1 cellular context compared by ENCODE assay signal in the genomic region with DNA sequence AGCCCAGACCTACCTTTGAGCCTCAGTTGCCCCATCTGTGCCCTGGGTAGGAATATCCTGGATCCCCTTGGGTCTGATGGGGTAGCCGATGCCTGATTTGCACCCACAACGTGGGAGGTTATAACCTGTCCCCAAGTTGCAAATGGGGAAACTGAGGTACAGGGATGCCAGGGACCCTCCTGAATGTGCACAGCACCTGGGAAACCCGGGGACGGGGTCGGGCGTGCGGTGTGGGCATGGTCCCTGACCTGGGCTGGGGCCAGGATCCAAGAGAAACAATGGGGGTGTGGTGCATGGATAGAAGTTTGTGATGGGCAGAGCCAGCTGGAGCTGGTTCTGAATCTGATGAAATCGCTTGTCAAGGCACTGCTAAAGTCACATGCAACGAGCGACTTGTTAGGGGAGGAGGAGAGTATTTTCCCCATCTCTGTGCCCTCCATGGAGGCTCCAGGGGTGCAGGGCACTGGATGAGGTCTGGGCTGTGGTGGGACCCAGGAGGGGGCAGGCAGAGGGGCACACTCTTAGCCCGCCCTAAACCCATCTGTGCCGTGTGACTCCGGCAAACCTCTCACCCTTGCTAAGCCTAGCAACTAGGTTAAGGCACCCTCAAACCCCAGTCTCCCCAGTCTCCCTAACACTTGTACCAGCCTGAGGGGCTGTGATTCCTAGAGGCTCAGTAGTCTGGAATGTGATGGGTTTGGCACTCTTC.
TF ChIP-seq lines count a peak whose summit lies in the region.

No MANE protein-coding gene starts in this region.

TF ChIP-seq in HepG2, 621 proteins besides CTCF, POLR2A, EP300 and RAD21 (continued from another document and continues in another):
- TF ChIP-seq, protein P1, sequence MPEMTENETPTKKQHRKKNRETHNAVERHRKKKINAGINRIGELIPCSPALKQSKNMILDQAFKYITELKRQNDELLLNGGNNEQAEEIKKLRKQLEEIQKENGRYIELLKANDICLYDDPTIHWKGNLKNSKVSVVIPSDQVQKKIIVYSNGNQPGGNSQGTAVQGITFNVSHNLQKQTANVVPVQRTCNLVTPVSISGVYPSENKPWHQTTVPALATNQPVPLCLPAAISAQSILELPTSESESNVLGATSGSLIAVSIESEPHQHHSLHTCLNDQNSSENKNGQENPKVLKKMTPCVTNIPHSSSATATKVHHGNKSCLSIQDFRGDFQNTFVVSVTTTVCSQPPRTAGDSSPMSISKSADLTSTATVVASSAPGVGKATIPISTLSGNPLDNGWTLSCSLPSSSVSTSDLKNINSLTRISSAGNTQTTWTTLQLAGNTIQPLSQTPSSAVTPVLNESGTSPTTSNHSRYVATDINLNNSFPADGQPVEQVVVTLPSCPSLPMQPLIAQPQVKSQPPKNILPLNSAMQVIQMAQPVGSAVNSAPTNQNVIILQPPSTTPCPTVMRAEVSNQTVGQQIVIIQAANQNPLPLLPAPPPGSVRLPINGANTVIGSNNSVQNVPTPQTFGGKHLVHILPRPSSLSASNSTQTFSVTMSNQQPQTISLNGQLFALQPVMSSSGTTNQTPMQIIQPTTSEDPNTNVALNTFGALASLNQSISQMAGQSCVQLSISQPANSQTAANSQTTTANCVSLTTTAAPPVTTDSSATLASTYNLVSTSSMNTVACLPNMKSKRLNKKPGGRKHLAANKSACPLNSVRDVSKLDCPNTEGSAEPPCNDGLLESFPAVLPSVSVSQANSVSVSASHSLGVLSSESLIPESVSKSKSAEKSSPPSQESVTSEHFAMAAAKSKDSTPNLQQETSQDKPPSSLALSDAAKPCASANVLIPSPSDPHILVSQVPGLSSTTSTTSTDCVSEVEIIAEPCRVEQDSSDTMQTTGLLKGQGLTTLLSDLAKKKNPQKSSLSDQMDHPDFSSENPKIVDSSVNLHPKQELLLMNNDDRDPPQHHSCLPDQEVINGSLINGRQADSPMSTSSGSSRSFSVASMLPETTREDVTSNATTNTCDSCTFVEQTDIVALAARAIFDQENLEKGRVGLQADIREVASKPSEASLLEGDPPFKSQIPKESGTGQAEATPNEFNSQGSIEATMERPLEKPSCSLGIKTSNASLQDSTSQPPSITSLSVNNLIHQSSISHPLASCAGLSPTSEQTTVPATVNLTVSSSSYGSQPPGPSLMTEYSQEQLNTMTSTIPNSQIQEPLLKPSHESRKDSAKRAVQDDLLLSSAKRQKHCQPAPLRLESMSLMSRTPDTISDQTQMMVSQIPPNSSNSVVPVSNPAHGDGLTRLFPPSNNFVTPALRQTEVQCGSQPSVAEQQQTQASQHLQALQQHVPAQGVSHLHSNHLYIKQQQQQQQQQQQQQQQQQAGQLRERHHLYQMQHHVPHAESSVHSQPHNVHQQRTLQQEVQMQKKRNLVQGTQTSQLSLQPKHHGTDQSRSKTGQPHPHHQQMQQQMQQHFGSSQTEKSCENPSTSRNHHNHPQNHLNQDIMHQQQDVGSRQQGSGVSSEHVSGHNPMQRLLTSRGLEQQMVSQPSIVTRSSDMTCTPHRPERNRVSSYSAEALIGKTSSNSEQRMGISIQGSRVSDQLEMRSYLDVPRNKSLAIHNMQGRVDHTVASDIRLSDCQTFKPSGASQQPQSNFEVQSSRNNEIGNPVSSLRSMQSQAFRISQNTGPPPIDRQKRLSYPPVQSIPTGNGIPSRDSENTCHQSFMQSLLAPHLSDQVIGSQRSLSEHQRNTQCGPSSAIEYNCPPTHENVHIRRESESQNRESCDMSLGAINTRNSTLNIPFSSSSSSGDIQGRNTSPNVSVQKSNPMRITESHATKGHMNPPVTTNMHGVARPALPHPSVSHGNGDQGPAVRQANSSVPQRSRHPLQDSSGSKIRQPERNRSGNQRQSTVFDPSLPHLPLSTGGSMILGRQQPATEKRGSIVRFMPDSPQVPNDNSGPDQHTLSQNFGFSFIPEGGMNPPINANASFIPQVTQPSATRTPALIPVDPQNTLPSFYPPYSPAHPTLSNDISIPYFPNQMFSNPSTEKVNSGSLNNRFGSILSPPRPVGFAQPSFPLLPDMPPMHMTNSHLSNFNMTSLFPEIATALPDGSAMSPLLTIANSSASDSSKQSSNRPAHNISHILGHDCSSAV (CRISPR knock-in tag; IDR thresholded peaks at IDR 0.05; ENCODE audit: borderline replicate concordance): no peak
- TF ChIP-seq, protein P2, sequence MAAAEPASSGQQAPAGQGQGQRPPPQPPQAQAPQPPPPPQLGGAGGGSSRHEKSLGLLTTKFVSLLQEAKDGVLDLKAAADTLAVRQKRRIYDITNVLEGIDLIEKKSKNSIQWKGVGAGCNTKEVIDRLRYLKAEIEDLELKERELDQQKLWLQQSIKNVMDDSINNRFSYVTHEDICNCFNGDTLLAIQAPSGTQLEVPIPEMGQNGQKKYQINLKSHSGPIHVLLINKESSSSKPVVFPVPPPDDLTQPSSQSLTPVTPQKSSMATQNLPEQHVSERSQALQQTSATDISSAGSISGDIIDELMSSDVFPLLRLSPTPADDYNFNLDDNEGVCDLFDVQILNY (CRISPR knock-in tag; conservative IDR thresholded peaks at IDR 0.05): no peak
- TF ChIP-seq ZNF747 (CRISPR knock-in tag; IDR thresholded peaks at IDR 0.05; ENCODE audit: borderline replicate concordance) (no peak), U2AF2 (IDR thresholded peaks at IDR 0.05; ENCODE audit: low read depth, low read length) (no peak), ZNF530 (CRISPR knock-in tag; IDR thresholded peaks at IDR 0.05; ENCODE audit: low read depth) (no peak), ZNF354B (CRISPR knock-in tag; IDR thresholded peaks at IDR 0.05) (0 out of 2 replicates have a peak, but pooled peaks have one; percentile 50), SALL2 (CRISPR knock-in tag; IDR thresholded peaks at IDR 0.05) (no peak), NFE2L2 (IDR thresholded peaks at IDR 0.05; ENCODE audit: low read length) (no peak), ZNF569 (CRISPR knock-in tag; IDR thresholded peaks at IDR 0.05; ENCODE audit: borderline replicate concordance) (no peak), RCOR2 (CRISPR knock-in tag; IDR thresholded peaks at IDR 0.05) (no peak), MTF2 (CRISPR knock-in tag; IDR thresholded peaks at IDR 0.05; ENCODE audit: borderline replicate concordance) (no peak), ZNF253 (CRISPR knock-in tag; IDR thresholded peaks at IDR 0.05; ENCODE audit: borderline replicate concordance) (no peak; the same call in 1 of the 2 replicates), ZFAT (CRISPR knock-in tag; conservative IDR thresholded peaks at IDR 0.05) (no peak), ATF7 (IDR thresholded peaks at IDR 0.05) (no peak), ATF7 (CRISPR knock-in tag; IDR thresholded peaks at IDR 0.05) (0 out of 2 replicates have a peak, but pooled peaks have one; percentile 16), ZNF75D (CRISPR knock-in tag; IDR thresholded peaks at IDR 0.05; ENCODE audit: borderline replicate concordance) (no peak), ZFP37 (CRISPR knock-in tag; IDR thresholded peaks at IDR 0.05; ENCODE audit: borderline replicate concordance) (0 out of 2 replicates have a peak, but pooled peaks have one; percentile 12), SP4 (CRISPR knock-in tag; IDR thresholded peaks at IDR 0.05) (no peak), ZNF501 (CRISPR knock-in tag; IDR thresholded peaks at IDR 0.05) (0 out of 2 replicates have a peak, but pooled peaks have one; percentile 43), ZNF292 (CRISPR knock-in tag; IDR thresholded peaks at IDR 0.05; ENCODE audit: borderline replicate concordance, low read depth) (no peak), KAT8 (CRISPR knock-in tag; IDR thresholded peaks at IDR 0.05) (no peak), TRIM24 (CRISPR knock-in tag; IDR thresholded peaks at IDR 0.05) (no peak), KDM1A (CRISPR knock-in tag; IDR thresholded peaks at IDR 0.05) (no peak), SNAI1 (CRISPR knock-in tag; IDR thresholded peaks at IDR 0.05; ENCODE audit: borderline replicate concordance) (peak; percentile 58; the same call in 1 of the 2 replicates), TAF1 (CRISPR knock-in tag; IDR thresholded peaks at IDR 0.05) (no peak)
- TF ChIP-seq, protein P3, sequence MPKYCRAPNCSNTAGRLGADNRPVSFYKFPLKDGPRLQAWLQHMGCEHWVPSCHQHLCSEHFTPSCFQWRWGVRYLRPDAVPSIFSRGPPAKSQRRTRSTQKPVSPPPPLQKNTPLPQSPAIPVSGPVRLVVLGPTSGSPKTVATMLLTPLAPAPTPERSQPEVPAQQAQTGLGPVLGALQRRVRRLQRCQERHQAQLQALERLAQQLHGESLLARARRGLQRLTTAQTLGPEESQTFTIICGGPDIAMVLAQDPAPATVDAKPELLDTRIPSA (CRISPR knock-in tag; IDR thresholded peaks at IDR 0.05; ENCODE audit: borderline replicate concordance): peak; percentile 67; the same call in 1 of the 2 replicates
- TF ChIP-seq, protein P4, sequence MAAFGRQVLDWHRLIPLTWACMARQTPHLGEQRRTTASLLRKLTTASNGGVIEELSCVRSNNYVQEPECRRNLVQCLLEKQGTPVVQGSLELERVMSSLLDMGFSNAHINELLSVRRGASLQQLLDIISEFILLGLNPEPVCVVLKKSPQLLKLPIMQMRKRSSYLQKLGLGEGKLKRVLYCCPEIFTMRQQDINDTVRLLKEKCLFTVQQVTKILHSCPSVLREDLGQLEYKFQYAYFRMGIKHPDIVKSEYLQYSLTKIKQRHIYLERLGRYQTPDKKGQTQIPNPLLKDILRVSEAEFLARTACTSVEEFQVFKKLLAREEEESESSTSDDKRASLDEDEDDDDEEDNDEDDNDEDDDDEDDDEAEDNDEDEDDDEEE (CRISPR knock-in tag; IDR thresholded peaks at IDR 0.05): no peak
- TF ChIP-seq, protein P5, sequence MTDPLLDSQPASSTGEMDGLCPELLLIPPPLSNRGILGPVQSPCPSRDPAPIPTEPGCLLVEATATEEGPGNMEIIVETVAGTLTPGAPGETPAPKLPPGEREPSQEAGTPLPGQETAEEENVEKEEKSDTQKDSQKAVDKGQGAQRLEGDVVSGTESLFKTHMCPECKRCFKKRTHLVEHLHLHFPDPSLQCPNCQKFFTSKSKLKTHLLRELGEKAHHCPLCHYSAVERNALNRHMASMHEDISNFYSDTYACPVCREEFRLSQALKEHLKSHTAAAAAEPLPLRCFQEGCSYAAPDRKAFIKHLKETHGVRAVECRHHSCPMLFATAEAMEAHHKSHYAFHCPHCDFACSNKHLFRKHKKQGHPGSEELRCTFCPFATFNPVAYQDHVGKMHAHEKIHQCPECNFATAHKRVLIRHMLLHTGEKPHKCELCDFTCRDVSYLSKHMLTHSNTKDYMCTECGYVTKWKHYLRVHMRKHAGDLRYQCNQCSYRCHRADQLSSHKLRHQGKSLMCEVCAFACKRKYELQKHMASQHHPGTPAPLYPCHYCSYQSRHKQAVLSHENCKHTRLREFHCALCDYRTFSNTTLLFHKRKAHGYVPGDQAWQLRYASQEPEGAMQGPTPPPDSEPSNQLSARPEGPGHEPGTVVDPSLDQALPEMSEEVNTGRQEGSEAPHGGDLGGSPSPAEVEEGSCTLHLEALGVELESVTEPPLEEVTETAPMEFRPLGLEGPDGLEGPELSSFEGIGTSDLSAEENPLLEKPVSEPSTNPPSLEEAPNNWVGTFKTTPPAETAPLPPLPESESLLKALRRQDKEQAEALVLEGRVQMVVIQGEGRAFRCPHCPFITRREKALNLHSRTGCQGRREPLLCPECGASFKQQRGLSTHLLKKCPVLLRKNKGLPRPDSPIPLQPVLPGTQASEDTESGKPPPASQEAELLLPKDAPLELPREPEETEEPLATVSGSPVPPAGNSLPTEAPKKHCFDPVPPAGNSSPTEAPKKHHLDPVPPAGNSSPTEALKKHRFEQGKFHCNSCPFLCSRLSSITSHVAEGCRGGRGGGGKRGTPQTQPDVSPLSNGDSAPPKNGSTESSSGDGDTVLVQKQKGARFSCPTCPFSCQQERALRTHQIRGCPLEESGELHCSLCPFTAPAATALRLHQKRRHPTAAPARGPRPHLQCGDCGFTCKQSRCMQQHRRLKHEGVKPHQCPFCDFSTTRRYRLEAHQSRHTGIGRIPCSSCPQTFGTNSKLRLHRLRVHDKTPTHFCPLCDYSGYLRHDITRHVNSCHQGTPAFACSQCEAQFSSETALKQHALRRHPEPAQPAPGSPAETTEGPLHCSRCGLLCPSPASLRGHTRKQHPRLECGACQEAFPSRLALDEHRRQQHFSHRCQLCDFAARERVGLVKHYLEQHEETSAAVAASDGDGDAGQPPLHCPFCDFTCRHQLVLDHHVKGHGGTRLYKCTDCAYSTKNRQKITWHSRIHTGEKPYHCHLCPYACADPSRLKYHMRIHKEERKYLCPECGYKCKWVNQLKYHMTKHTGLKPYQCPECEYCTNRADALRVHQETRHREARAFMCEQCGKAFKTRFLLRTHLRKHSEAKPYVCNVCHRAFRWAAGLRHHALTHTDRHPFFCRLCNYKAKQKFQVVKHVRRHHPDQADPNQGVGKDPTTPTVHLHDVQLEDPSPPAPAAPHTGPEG (CRISPR knock-in tag; IDR thresholded peaks at IDR 0.05): no peak
- TF ChIP-seq, protein P6, sequence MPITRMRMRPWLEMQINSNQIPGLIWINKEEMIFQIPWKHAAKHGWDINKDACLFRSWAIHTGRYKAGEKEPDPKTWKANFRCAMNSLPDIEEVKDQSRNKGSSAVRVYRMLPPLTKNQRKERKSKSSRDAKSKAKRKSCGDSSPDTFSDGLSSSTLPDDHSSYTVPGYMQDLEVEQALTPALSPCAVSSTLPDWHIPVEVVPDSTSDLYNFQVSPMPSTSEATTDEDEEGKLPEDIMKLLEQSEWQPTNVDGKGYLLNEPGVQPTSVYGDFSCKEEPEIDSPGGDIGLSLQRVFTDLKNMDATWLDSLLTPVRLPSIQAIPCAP (CRISPR knock-in tag; IDR thresholded peaks at IDR 0.05; ENCODE audit: low read depth): no peak
- TF ChIP-seq, protein P7, sequence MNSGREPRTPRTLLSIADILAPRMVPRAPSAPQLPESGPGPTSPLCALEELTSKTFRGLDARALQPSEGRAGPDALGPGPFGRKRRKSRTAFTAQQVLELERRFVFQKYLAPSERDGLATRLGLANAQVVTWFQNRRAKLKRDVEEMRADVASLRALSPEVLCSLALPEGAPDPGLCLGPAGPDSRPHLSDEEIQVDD (CRISPR knock-in tag; IDR thresholded peaks at IDR 0.05; ENCODE audit: borderline replicate concordance): no peak
- TF ChIP-seq, protein P8, sequence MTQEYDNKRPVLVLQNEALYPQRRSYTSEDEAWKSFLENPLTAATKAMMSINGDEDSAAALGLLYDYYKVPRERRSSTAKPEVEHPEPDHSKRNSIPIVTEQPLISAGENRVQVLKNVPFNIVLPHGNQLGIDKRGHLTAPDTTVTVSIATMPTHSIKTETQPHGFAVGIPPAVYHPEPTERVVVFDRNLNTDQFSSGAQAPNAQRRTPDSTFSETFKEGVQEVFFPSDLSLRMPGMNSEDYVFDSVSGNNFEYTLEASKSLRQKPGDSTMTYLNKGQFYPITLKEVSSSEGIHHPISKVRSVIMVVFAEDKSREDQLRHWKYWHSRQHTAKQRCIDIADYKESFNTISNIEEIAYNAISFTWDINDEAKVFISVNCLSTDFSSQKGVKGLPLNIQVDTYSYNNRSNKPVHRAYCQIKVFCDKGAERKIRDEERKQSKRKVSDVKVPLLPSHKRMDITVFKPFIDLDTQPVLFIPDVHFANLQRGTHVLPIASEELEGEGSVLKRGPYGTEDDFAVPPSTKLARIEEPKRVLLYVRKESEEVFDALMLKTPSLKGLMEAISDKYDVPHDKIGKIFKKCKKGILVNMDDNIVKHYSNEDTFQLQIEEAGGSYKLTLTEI (CRISPR knock-in tag; conservative IDR thresholded peaks at IDR 0.05): no peak
